Comparison of ENCODE assay signal across 8 cellular contexts in genomic region chr6:150301871-150302800, GRCh38.
A peak's percentile ranks its signal among the peaks of the same experiment; 100 is the strongest.
DNase-seq lines count a peak whose midpoint lies in the region; ATAC-seq and TF ChIP-seq lines count a peak whose summit lies in the region.

No MANE protein-coding gene starts in this region.

- 7% methylated on average over 6 of the region's 6 CpGs for WGBS in SK-N-SH (ENCODE audit: low lambda C conversion rate)

- H3K9me3 ChIP-seq in PC-3 (ENCODE audit: low read length) (no peaks in the 10 kb centered on the region), SK-N-SH (no peaks in the 10 kb centered on the region)

- H3K4me1 ChIP-seq in PC-3 (ENCODE audit: insufficient read depth, low read length) (peaks cover 11% of the 10 kb centered on the region), SK-N-SH (ENCODE audit: control insufficient read depth in 1 of 2, insufficient read depth in 2 of 2, low read depth in 1 of 2, low read length in 1 of 2) (no peaks in the 10 kb centered on the region)

- no peak for TF ChIP-seq EP300 in SK-N-SH (IDR thresholded peaks at IDR 0.05; ENCODE audit: borderline replicate concordance in 1 of 2, low read depth in 1 of 2, low read length in 1 of 2)

- POLR2A ChIA-PET in PC-3 (lab: Charles Lee; ENCODE audit: unreplicated experiment), result no interaction called here
- POLR2A ChIA-PET in SK-N-SH (lab: Yijun Ruan, JAX), result no interaction called here

- no peaks in the 10 kb centered on the region for H3F3A ChIP-seq in PC-3 (ENCODE audit: low read length, unreplicated experiment)
- H3F3A ChIP-seq in SK-N-SH (replicated peaks; ENCODE audit: insufficient read depth), result no peaks in the 10 kb centered on the region

- H3K4me3 ChIP-seq in PC-3 (ENCODE audit: low read length) (no peak overlapping the region), SK-N-SH (ENCODE audit: low read depth in 2 of 2, low read length in 1 of 2) (no peak overlapping the region)

- no peaks in the 10 kb centered on the region for H4K20me1 ChIP-seq in PC-3 (ENCODE audit: low read length)
- H4K20me1 ChIP-seq in SK-N-SH (ENCODE audit: insufficient read depth), result no peaks in the 10 kb centered on the region

- H2AFZ ChIP-seq in PC-3 (ENCODE audit: low read length), result no peak overlapping the region
- no peak overlapping the region for H2AFZ ChIP-seq in SK-N-SH (ENCODE audit: low read depth)

- H3K36me3 ChIP-seq in PC-3 (ENCODE audit: low read depth, low read length) (no peaks in the 10 kb centered on the region), SK-N-SH (replicated peaks in 1 of 2; ENCODE audit: control insufficient read depth in 1 of 2, insufficient read depth in 2 of 2, low read length in 1 of 2) (no peaks in the 10 kb centered on the region)

- DNase-seq in GM10266 (ENCODE audit: extremely low spot score), result peak; percentile 32
- DNase-seq in H4 (ENCODE audit: low spot score), result peak; percentile 20
- DNase-seq in PC-3, result peak; percentile 69
- peak; percentile 90 for DNase-seq in kidney tubule cell (ENCODE audit: low spot score)
- no peak for DNase-seq in NCI-H345 (lab: John Stamatoyannopoulos, UW)
- DNase-seq in NCI-H2171 treated with DMSO at 0.1 percent for 48 hours (lab: John Stamatoyannopoulos, UW), result no peak
- DNase-seq in SK-N-SH, result no peak
- no peak for DNase-seq in substantia nigra (lab: John Stamatoyannopoulos, UW)

- intact Hi-C loops in PC-3 (cut with micrococcal nuclease), result no loop called here

- H3K9ac ChIP-seq in PC-3 (ENCODE audit: low read length) (no peak overlapping the region), SK-N-SH (no peak overlapping the region)

- ATAC-seq in PC-3, result peak; percentile 67

- CTCF ChIA-PET in PC-3 (lab: Charles Lee) (no interaction called here), SK-N-SH (lab: Yijun Ruan, JAX) (no interaction called here)

- H3K9me2 ChIP-seq in PC-3 (replicated peaks; ENCODE audit: low read length), result no peaks in the 10 kb centered on the region
- H3K9me2 ChIP-seq in SK-N-SH, result no peaks in the 10 kb centered on the region

- TF ChIP-seq CTCF in GM10266 (IDR thresholded peaks at IDR 0.05; ENCODE audit: control insufficient read depth, insufficient read depth, low read depth, missing control alignments) (no peak), PC-3 (conservative IDR thresholded peaks at IDR 0.05; ENCODE audit: low read depth, low read length) (no peak), SK-N-SH (IDR thresholded peaks at IDR 0.05) (no peak)

- BruUV-seq in PC-3 (replicated peaks; lab: Mats Ljungman, UMichigan), result no TSS peak

- H3K27me3 ChIP-seq in PC-3 (ENCODE audit: low read length) (no peaks in the 10 kb centered on the region), SK-N-SH (ENCODE audit: insufficient read depth) (peaks cover 5% of the 10 kb centered on the region; the same call in 1 of the 2 replicates)

- no peak for TF ChIP-seq RAD21 in SK-N-SH (IDR thresholded peaks at IDR 0.05; ENCODE audit: low read length)

- H3K79me2 ChIP-seq in PC-3 (ENCODE audit: low read length) (no peaks in the 10 kb centered on the region), SK-N-SH (ENCODE audit: insufficient read depth) (no peaks in the 10 kb centered on the region)

- H3K27ac ChIP-seq in PC-3 (ENCODE audit: low read length) (no peak overlapping the region), SK-N-SH (ENCODE audit: low read depth in 2 of 2, low read length in 1 of 2) (no peak overlapping the region), substantia nigra (ENCODE audit: low read depth, low read length, poor library complexity, severe bottlenecking) (no peak overlapping the region)

- H3K4me2 ChIP-seq in PC-3 (ENCODE audit: low read length) (peak overlapping the region; percentile 39; the same call in 1 of the 2 replicates), SK-N-SH (no peak overlapping the region)

TF ChIP-seq in SK-N-SH, 30 proteins besides CTCF, POLR2A, EP300 and RAD21:
- TF ChIP-seq TAF1 (IDR thresholded peaks at IDR 0.05; ENCODE audit: borderline replicate concordance, low read depth, low read length) (no peak), NFIC (IDR thresholded peaks at IDR 0.05; ENCODE audit: borderline replicate concordance) (no peak), GABPA (IDR thresholded peaks at IDR 0.05; ENCODE audit: low read depth) (no peak), MEF2A (IDR thresholded peaks at IDR 0.05; ENCODE audit: borderline replicate concordance, low read depth) (no peak), IRF3 (IDR thresholded peaks at IDR 0.05; ENCODE audit: low read depth, low read length) (no peak), POLR2AphosphoS5 (IDR thresholded peaks at IDR 0.05; ENCODE audit: low read depth, low read length) (no peak)

Comparison
In these comparisons a context has a peak if more than half of its experiments do, and no peak if none do; other contexts are left out.
1. DNase-seq: peak in GM10266 (single experiment), H4 (single experiment), PC-3 (single experiment) and kidney tubule cell (single experiment); none in NCI-H345 (single experiment), NCI-H2171 treated with DMSO at 0.1 percent for 48 hours (single experiment), SK-N-SH (single experiment) and substantia nigra (0 of 49).